In the genomic region with DNA sequence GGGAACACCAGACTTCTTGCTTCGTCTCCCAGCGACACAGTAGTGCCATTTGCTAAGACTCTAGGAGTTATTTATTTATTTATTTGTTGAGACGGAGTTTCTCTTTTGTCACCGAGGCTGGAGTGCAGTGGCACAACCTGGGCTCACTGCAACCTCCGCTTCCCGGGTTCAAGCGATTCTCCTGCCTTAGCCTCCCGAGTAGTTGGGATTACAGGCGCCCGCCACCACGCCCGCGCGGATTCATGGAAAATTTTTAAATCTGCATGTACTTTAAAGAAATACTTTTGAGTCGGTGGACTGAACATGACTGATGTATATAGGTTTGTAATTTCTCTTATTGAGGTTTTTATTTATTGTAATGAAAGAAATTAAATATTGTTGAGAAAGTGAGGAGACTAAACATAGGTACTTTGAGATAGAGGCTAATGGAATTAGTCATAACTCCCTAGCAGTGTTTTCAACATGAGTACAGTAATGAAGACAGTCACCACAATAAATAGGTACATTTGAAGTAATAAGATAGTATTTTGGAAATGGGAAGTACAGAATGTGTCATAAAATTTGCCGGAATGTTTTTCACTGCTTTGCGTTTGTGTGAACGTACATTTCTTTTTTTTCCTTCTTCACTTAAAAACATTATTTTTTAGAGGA, we compare ENCODE assay signal across 8 cellular contexts. TPM values are rescaled to one million over a fixed set of nuclear protein-coding genes. Genes with fewer than 3 reads are reported as not detected.
DNase-seq lines count a peak whose midpoint lies in the region; ATAC-seq and TF ChIP-seq lines count a peak whose summit lies in the region.

No MANE protein-coding gene starts in this region.

- peak overlapping the region; percentile 93 for H3K27ac ChIP-seq in psoas muscle

- ATAC-seq in psoas muscle (peak in 2 of 4 donors; percentile 3 to 30), GM21619 (IDR thresholded peaks at IDR 0.05; ENCODE audit: unreplicated experiment) (no peak), GM21390 (IDR thresholded peaks at IDR 0.05; ENCODE audit: unreplicated experiment) (no peak)

- peaks cover 27% of the 10 kb centered on the region for H3K4me1 ChIP-seq in psoas muscle

- no peaks in the 10 kb centered on the region for H3K9me3 ChIP-seq in psoas muscle

- H3K27me3 ChIP-seq in psoas muscle (ENCODE audit: insufficient read depth in 3 of 3, low read length in 2 of 3), result no peaks in the 10 kb centered on the region

- 45 to 51% (median 46%) methylated on average over 18 of the region's 18 CpGs for WGBS in psoas muscle, 3 donors

- intact Hi-C loops in psoas muscle (cut with DNase I), result loop anchor here in 1 of 2 donors (5.0 kb wide), 1 partner anchor 128 kb away; no protein-coding TSS in a partner anchor

- in situ Hi-C loops in GM13976 (cut with MboI; ENCODE audit: low sequenced_read_pairs, unreplicated experiment), result no loop called here

- TF ChIP-seq CTCF in GM13976 (IDR thresholded peaks at IDR 0.05; ENCODE audit: borderline replicate concordance, control extremely low read depth, extremely low read depth, insufficient read depth, missing control alignments) (no peak), fibroblast of mammary gland (conservative IDR thresholded peaks at IDR 0.05; ENCODE audit: control insufficient read depth, insufficient read depth, low read depth, low read length) (no peak), psoas muscle (IDR thresholded peaks at IDR 0.05) (no peak)

- H3K4me3 ChIP-seq in fibroblast of mammary gland (ENCODE audit: control insufficient read depth, low read depth, low read length) (peak overlapping the region; percentile 90), psoas muscle (peak overlapping the region; percentile 83)

- H3K36me3 ChIP-seq in psoas muscle (ENCODE audit: insufficient read depth in 1 of 2, low read depth in 1 of 2), result no peaks in the 10 kb centered on the region

- DNase-seq in GM13976 (ENCODE audit: low spot score) (peak; percentile 20), RKO (ENCODE audit: low spot score) (peak; percentile 62), fibroblast of mammary gland (ENCODE audit: low read depth) (peak; percentile 9), psoas muscle (no peak), SK-N-DZ (ENCODE audit: low spot score) (no peak)
- DNase-seq in stimulated activated CD4-positive, alpha-beta T cell treated with anti-CD3 and anti-CD28 coated beads, Interleukin-15, amount 100 ng/mL, for 24 hours, result no peak

RNA-seq across cellular contexts. Expression of a gene that starts 1.0 kb away (rescaled TPM):
- total RNA-seq in psoas muscle, result 10 to 100 TPM; 33.2 to 44.1 (median 37.4) TPM
- polyA plus RNA-seq in psoas muscle, result 10 to 100 TPM; 43.6 to 91.7 (median 68.2) TPM
- polyA plus RNA-seq in SK-N-DZ (2014; cell fraction: cytosol; rRNA removed), result 77.7 and 95.1 TPM in 2 replicates
- 45.6 and 64.9 TPM in 2 replicates for polyA plus RNA-seq in SK-N-DZ (2014; cell fraction: nucleus; rRNA removed)

Comparison
In these comparisons a context has a peak if more than half of its experiments do, and no peak if none do; other contexts are left out.
1. DNase-seq: peak in GM13976 (single experiment), RKO (single experiment) and fibroblast of mammary gland (single experiment); none in psoas muscle (0 of 2), SK-N-DZ (single experiment) and stimulated activated CD4-positive, alpha-beta T cell treated with anti-CD3 and anti-CD28 coated beads, Interleukin-15, amount 100 ng/mL, for 24 hours (single experiment).